8 cellular contexts compared by ENCODE assay signal in the genomic region with DNA sequence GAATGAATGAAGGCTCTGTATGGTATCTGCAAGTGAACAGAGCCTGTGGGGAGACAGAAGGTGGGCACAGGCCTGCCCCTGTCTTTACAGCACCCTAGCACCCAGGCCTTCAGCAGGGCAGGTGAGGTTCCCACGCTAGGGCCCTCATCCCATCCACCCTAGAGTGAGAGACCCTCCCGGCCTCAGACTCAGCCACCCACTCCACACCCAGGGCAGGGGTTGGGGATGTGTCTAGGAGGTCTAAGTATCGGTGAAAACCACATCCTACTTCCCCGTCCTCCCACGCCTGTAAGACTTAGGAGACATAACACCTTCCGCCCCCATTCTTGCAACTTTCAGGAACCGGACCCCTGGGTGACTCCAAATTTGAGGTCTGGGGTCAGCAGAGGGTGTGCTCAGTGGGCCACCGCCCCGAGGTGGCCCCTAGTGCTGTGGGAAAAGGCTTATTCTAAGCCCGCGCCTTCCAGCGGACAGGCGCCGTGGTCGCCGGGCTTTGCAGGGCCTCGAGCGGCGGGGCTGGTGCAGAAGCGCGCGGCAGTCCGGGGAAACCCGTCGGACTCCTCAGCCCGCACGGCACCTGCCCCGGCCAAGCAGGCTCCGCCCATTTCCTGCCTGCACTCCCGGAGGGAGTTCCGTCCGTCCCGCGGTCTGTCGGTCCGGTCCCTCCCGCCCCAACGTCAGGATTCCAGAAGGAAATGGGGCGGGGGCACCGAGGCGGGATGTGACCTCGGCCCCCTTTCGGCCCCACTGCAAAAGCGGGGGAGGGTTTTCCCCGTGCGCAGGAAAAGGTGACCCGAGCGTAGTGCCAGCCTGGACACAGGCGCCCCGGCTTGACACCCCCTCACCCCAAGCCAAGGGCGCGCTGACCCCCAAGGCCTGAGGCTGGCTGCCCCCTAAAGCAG. TPM values are rescaled to one million over a fixed set of nuclear protein-coding genes. Genes with fewer than 3 reads are reported as not detected.
DNase-seq lines count a peak whose midpoint lies in the region; ATAC-seq and TF ChIP-seq lines count a peak whose summit lies in the region.

No MANE protein-coding gene starts in this region.

- peak in 1 of 2 donors; percentile 34 for TF ChIP-seq POLR2A in Peyer's patch (IDR thresholded peaks at IDR 0.05)

- ATAC-seq in HG03196 (IDR thresholded peaks at IDR 0.05; ENCODE audit: unreplicated experiment), result peak; percentile 35

- H3K36me3 ChIP-seq in Peyer's patch, result peaks cover 0 to 8% (median 0%) of the 10 kb centered on the region in 3 donors
- H3K36me3 ChIP-seq in adipocyte (ENCODE audit: control insufficient read depth, insufficient read depth, low read length, severe bottlenecking), result peaks cover 3% of the 10 kb centered on the region
- peaks cover 3% of the 10 kb centered on the region for H3K36me3 ChIP-seq in iPS-18a (ENCODE audit: control insufficient read depth, low read depth, low read length)

- peak overlapping the region; percentile 73 to 91 (median 82) for H3K27ac ChIP-seq in Peyer's patch
- H3K27ac ChIP-seq in iPS-18a (ENCODE audit: low read length), result no peak overlapping the region
- peak overlapping the region; percentile 69 to 97 (median 87) for H3K27ac ChIP-seq in skin epidermis

- H3K4me3 ChIP-seq in GM12865 (ENCODE audit: low read depth, low read length) (peak overlapping the region; percentile 81), Peyer's patch (peak overlapping the region; percentile 59 to 92 (median 84)), adipocyte (ENCODE audit: low read length) (peak overlapping the region; percentile 75), iPS-18a (ENCODE audit: low read length) (peak overlapping the region; percentile 72), skin epidermis (peak overlapping the region; percentile 34 to 96 (median 64))

- H3K9ac ChIP-seq in adipocyte (ENCODE audit: low read length), result peak overlapping the region; percentile 60
- H3K9ac ChIP-seq in iPS-18a (ENCODE audit: low read length), result no peak overlapping the region

- DNase-seq in A172 (ENCODE audit: low spot score), result peak; percentile 39
- peak; percentile 89 for DNase-seq in GM12865 (ENCODE audit: low read depth)
- DNase-seq in Peyer's patch, result peak; percentile 82 to 92 (median 86)
- DNase-seq in adipocyte (ENCODE audit: low read depth), result peak; percentile 34
- DNase-seq in effector CD4-positive, alpha-beta T cell, result no peak

- no peaks in the 10 kb centered on the region for H3K27me3 ChIP-seq in Peyer's patch
- no peaks in the 10 kb centered on the region for H3K27me3 ChIP-seq in adipocyte (replicated peaks; ENCODE audit: control insufficient read depth, insufficient read depth, low read length)
- H3K27me3 ChIP-seq in iPS-18a (ENCODE audit: control insufficient read depth, insufficient read depth, low read length), result peaks cover 14% of the 10 kb centered on the region

- H3K4me1 ChIP-seq in Peyer's patch (peaks cover 2 to 46% (median 23%) of the 10 kb centered on the region in 4 donors), adipocyte (ENCODE audit: control insufficient read depth, insufficient read depth, low read length) (peaks cover 24% of the 10 kb centered on the region), iPS-18a (ENCODE audit: control insufficient read depth, low read depth, low read length) (peaks cover 3% of the 10 kb centered on the region)

- TF ChIP-seq CTCF in GM12865 (IDR thresholded peaks at IDR 0.05; ENCODE audit: insufficient read depth, low read depth, low read length, missing control alignments) (no peak), Peyer's patch (IDR thresholded peaks at IDR 0.05) (no peak)

- H3K9me3 ChIP-seq in Peyer's patch, result no peaks in the 10 kb centered on the region
- H3K9me3 ChIP-seq in adipocyte (ENCODE audit: control insufficient read depth, low read length), result no peaks in the 10 kb centered on the region
- H3K9me3 ChIP-seq in iPS-18a (ENCODE audit: control insufficient read depth, low read depth, low read length), result no peaks in the 10 kb centered on the region

RNA-seq across cellular contexts. Expression of gene SAMD10, which starts 0.9 kb away (rescaled TPM):
- total RNA-seq in A172 (2014; rRNA removed; shearing (Covaris generic)), result 0.77 TPM in 1 of 2 replicates, not detected in the other
- total RNA-seq in Peyer's patch, result 10 to 100 TPM in 3 of 4 donors, 1 to 10 TPM in 1; 1.7 to 14.3 (median 11.1) TPM

RNA-seq across cellular contexts. Expression of gene PRPF6, which starts 2.4 kb away (rescaled TPM):
- total RNA-seq in A172 (2014; rRNA removed; shearing (Covaris generic)), result 74.2 and 74.7 TPM in 2 replicates
- 10 to 100 TPM; 49.6 to 95.7 (median 64.2) TPM for total RNA-seq in Peyer's patch

RNA-seq across cellular contexts. Expression of gene ZNF512B, which starts 8.8 kb away (rescaled TPM):
- total RNA-seq in A172 (2014; rRNA removed; shearing (Covaris generic)), result 16.8 and 17.0 TPM in 2 replicates
- 1 to 10 TPM; 5.8 to 7.4 (median 6.4) TPM for total RNA-seq in Peyer's patch

RNA-seq across cellular contexts. Expression of gene UCKL1, which starts 22.4 kb away (rescaled TPM):
- 27.2 and 27.6 TPM in 2 replicates for total RNA-seq in A172 (2014; rRNA removed; shearing (Covaris generic))
- 100 to 1,000 TPM in 3 of 4 donors, 10 to 100 TPM in 1; 70.4 to 189 (median 136) TPM for total RNA-seq in Peyer's patch

RNA-seq across cellular contexts. Expression of gene C20orf204, which starts 57.4 kb away (rescaled TPM):
- total RNA-seq in A172 (2014; rRNA removed; shearing (Covaris generic)), result 0.89 and 1.2 TPM in 2 replicates
- total RNA-seq in Peyer's patch, result 1 to 10 TPM in 2 of 4 donors, under 1 TPM in 2; 0.18 to 2.1 (median 1.1) TPM
